Comparison of ENCODE assay signal across 1 cellular context in genomic region chr6:43911625-43912577, GRCh38.
TF ChIP-seq lines count a peak whose summit lies in the region.

No MANE protein-coding gene starts in this region.

TF ChIP-seq in GM23338, 12 proteins besides CTCF, POLR2A, EP300 and RAD21 (continued from another document):
- no peak for TF ChIP-seq ZNF462 (CRISPR knock-in tag; IDR thresholded peaks at IDR 0.05)
- TF ChIP-seq REST (IDR thresholded peaks at IDR 0.05; ENCODE audit: unreplicated experiment): no peak
- no peak for TF ChIP-seq EZH2 (IDR thresholded peaks at IDR 0.05; ENCODE audit: low read depth, unreplicated experiment)
- TF ChIP-seq ZNF114 (CRISPR knock-in tag; IDR thresholded peaks at IDR 0.05): no peak
- no peak for TF ChIP-seq CREB1 (CRISPR knock-in tag; IDR thresholded peaks at IDR 0.05; ENCODE audit: low read depth)
- no peak for TF ChIP-seq STAT1 (IDR thresholded peaks at IDR 0.05; ENCODE audit: unreplicated experiment)
- no peak for TF ChIP-seq NANOG (IDR thresholded peaks at IDR 0.05; ENCODE audit: borderline replicate concordance)
- no peak for TF ChIP-seq POLR2AphosphoS5 (IDR thresholded peaks at IDR 0.05; ENCODE audit: low read depth)
- TF ChIP-seq ZNF331 (CRISPR knock-in tag; IDR thresholded peaks at IDR 0.05; ENCODE audit: low read depth): no peak
